ENCODE assay signal across 1 cellular context in the genomic region with DNA sequence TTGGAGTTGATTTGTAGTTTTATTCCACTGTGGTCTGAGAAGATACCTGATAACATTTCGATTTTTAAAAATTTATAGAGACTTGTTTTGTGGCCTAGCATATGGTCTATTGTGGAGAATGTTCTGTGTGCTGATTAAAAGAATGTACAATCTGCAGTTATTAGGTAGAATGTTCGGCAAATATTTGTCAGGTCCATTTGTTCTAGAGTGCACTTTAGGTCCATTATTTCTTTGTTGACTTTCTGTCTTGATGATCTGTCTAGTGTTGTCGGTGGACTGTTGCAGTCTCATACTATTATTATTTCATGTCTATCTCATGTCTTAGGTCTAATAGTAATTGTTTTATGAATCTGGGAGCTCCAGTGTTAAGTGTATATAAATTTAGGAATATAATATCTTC.
TF ChIP-seq lines count a peak whose summit lies in the region.

No MANE protein-coding gene starts in this region.

TF ChIP-seq in HepG2, 621 proteins besides CTCF, POLR2A, EP300 and RAD21 (continued from another document and continues in another):
- TF ChIP-seq MBNL3 (CRISPR knock-in tag; conservative IDR thresholded peaks at IDR 0.05): no peak
- TF ChIP-seq ZFX (CRISPR knock-in tag; IDR thresholded peaks at IDR 0.05; ENCODE audit: low read depth): no peak
- TF ChIP-seq ZNF24 (IDR thresholded peaks at IDR 0.05): 0 out of 2 replicates have a peak, but pooled peaks have one; percentile 35
- TF ChIP-seq ZNF430 (CRISPR knock-in tag; IDR thresholded peaks at IDR 0.05): no peak
- TF ChIP-seq, protein P1, sequence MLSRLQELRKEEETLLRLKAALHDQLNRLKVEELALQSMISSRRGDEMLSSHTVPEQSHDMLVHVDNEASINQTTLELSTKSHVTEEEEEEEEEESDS (CRISPR knock-in tag; IDR thresholded peaks at IDR 0.05; ENCODE audit: borderline replicate concordance): no peak
- no peak for TF ChIP-seq ZNF543 (CRISPR knock-in tag; IDR thresholded peaks at IDR 0.05)
- TF ChIP-seq, protein P2, sequence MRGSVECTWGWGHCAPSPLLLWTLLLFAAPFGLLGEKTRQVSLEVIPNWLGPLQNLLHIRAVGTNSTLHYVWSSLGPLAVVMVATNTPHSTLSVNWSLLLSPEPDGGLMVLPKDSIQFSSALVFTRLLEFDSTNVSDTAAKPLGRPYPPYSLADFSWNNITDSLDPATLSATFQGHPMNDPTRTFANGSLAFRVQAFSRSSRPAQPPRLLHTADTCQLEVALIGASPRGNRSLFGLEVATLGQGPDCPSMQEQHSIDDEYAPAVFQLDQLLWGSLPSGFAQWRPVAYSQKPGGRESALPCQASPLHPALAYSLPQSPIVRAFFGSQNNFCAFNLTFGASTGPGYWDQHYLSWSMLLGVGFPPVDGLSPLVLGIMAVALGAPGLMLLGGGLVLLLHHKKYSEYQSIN (CRISPR knock-in tag; IDR thresholded peaks at IDR 0.05; ENCODE audit: borderline replicate concordance): no peak
- TF ChIP-seq, protein P3, sequence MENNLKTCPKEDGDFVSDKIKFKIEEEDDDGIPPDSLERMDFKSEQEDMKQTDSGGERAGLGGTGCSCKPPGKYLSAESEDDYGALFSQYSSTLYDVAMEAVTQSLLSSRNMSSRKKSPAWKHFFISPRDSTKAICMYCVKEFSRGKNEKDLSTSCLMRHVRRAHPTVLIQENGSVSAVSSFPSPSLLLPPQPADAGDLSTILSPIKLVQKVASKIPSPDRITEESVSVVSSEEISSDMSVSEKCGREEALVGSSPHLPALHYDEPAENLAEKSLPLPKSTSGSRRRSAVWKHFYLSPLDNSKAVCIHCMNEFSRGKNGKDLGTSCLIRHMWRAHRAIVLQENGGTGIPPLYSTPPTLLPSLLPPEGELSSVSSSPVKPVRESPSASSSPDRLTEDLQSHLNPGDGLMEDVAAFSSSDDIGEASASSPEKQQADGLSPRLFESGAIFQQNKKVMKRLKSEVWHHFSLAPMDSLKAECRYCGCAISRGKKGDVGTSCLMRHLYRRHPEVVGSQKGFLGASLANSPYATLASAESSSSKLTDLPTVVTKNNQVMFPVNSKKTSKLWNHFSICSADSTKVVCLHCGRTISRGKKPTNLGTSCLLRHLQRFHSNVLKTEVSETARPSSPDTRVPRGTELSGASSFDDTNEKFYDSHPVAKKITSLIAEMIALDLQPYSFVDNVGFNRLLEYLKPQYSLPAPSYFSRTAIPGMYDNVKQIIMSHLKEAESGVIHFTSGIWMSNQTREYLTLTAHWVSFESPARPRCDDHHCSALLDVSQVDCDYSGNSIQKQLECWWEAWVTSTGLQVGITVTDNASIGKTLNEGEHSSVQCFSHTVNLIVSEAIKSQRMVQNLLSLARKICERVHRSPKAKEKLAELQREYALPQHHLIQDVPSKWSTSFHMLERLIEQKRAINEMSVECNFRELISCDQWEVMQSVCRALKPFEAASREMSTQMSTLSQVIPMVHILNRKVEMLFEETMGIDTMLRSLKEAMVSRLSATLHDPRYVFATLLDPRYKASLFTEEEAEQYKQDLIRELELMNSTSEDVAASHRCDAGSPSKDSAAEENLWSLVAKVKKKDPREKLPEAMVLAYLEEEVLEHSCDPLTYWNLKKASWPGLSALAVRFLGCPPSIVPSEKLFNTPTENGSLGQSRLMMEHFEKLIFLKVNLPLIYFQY (CRISPR knock-in tag; IDR thresholded peaks at IDR 0.05; ENCODE audit: borderline replicate concordance): peak; percentile 78; the same call in 1 of the 2 replicates
- TF ChIP-seq MIER3 (CRISPR knock-in tag; IDR thresholded peaks at IDR 0.05; ENCODE audit: borderline replicate concordance): peak; percentile 31; the same call in 1 of the 2 replicates
- TF ChIP-seq, protein P4, sequence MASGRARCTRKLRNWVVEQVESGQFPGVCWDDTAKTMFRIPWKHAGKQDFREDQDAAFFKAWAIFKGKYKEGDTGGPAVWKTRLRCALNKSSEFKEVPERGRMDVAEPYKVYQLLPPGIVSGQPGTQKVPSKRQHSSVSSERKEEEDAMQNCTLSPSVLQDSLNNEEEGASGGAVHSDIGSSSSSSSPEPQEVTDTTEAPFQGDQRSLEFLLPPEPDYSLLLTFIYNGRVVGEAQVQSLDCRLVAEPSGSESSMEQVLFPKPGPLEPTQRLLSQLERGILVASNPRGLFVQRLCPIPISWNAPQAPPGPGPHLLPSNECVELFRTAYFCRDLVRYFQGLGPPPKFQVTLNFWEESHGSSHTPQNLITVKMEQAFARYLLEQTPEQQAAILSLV (CRISPR knock-in tag; IDR thresholded peaks at IDR 0.05; ENCODE audit: borderline replicate concordance): no peak
- peak; percentile 68; the same call in 1 of the 2 replicates for TF ChIP-seq HNF4A (CRISPR knock-in tag; IDR thresholded peaks at IDR 0.05)
- no peak for TF ChIP-seq RELA (CRISPR knock-in tag; IDR thresholded peaks at IDR 0.05)
- peak; percentile 46 for TF ChIP-seq SAP130 (CRISPR knock-in tag; IDR thresholded peaks at IDR 0.05; ENCODE audit: low read depth)
- no peak for TF ChIP-seq ZNF839 (CRISPR knock-in tag; IDR thresholded peaks at IDR 0.05; ENCODE audit: borderline replicate concordance)
- peak; percentile 24; the same call in 1 of the 2 replicates for TF ChIP-seq MED1 (CRISPR knock-in tag; IDR thresholded peaks at IDR 0.05)
- peak; percentile 90 for TF ChIP-seq FOXA3 (CRISPR knock-in tag; IDR thresholded peaks at IDR 0.05)
- TF ChIP-seq CEBPG (CRISPR knock-in tag; IDR thresholded peaks at IDR 0.05): 0 out of 2 replicates have a peak, but pooled peaks have one; percentile 13
- peak; percentile 21; the same call in 1 of the 2 replicates for TF ChIP-seq REPIN1 (CRISPR knock-in tag; IDR thresholded peaks at IDR 0.05; ENCODE audit: borderline replicate concordance, low read depth)
- TF ChIP-seq PPARG (CRISPR knock-in tag; conservative IDR thresholded peaks at IDR 0.05): peak; percentile 74; the same call in 1 of the 2 replicates
- TF ChIP-seq ISL2 (CRISPR knock-in tag; IDR thresholded peaks at IDR 0.05): peak; percentile 72
- peak; percentile 79; the same call in 1 of the 2 replicates for TF ChIP-seq SOX5 (CRISPR knock-in tag; IDR thresholded peaks at IDR 0.05; ENCODE audit: borderline replicate concordance)
- 0 out of 2 replicates have a peak, but pooled peaks have one; percentile 15 for TF ChIP-seq NCOA2 (CRISPR knock-in tag; IDR thresholded peaks at IDR 0.05)
- TF ChIP-seq SALL2 (CRISPR knock-in tag; IDR thresholded peaks at IDR 0.05): no peak
- peak; percentile 36; the same call in 1 of the 2 replicates for TF ChIP-seq FOXK2 (IDR thresholded peaks at IDR 0.05)
- no peak for TF ChIP-seq KLF6 (CRISPR knock-in tag; IDR thresholded peaks at IDR 0.05)
- TF ChIP-seq GATAD2A (CRISPR knock-in tag; IDR thresholded peaks at IDR 0.05): peak; percentile 53; the same call in 1 of the 2 replicates
- TF ChIP-seq, protein P5, sequence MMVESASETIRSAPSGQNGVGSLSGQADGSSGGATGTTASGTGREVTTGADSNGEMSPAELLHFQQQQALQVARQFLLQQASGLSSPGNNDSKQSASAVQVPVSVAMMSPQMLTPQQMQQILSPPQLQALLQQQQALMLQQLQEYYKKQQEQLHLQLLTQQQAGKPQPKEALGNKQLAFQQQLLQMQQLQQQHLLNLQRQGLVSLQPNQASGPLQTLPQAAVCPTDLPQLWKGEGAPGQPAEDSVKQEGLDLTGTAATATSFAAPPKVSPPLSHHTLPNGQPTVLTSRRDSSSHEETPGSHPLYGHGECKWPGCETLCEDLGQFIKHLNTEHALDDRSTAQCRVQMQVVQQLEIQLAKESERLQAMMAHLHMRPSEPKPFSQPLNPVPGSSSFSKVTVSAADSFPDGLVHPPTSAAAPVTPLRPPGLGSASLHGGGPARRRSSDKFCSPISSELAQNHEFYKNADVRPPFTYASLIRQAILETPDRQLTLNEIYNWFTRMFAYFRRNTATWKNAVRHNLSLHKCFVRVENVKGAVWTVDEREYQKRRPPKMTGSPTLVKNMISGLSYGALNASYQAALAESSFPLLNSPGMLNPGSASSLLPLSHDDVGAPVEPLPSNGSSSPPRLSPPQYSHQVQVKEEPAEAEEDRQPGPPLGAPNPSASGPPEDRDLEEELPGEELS (CRISPR knock-in tag; IDR thresholded peaks at IDR 0.05): 0 out of 2 replicates have a peak, but pooled peaks have one; percentile 32
- TF ChIP-seq FOXK1 (CRISPR knock-in tag; IDR thresholded peaks at IDR 0.05; ENCODE audit: borderline replicate concordance, low read depth): peak; percentile 23; the same call in 1 of the 2 replicates
- TF ChIP-seq ZNF484 (CRISPR knock-in tag; IDR thresholded peaks at IDR 0.05; ENCODE audit: borderline replicate concordance, low read depth): no peak
- TF ChIP-seq RXRB (CRISPR knock-in tag; IDR thresholded peaks at IDR 0.05; ENCODE audit: borderline replicate concordance): peak; percentile 42; the same call in 1 of the 2 replicates
- TF ChIP-seq, protein P6, sequence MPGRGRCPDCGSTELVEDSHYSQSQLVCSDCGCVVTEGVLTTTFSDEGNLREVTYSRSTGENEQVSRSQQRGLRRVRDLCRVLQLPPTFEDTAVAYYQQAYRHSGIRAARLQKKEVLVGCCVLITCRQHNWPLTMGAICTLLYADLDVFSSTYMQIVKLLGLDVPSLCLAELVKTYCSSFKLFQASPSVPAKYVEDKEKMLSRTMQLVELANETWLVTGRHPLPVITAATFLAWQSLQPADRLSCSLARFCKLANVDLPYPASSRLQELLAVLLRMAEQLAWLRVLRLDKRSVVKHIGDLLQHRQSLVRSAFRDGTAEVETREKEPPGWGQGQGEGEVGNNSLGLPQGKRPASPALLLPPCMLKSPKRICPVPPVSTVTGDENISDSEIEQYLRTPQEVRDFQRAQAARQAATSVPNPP (CRISPR knock-in tag; IDR thresholded peaks at IDR 0.05): no peak
- no peak for TF ChIP-seq TAF15 (IDR thresholded peaks at IDR 0.05; ENCODE audit: low read depth, low read length, poor library complexity, severe bottlenecking)
- 0 out of 2 replicates have a peak, but pooled peaks have one; percentile 42 for TF ChIP-seq ZNF644 (CRISPR knock-in tag; IDR thresholded peaks at IDR 0.05; ENCODE audit: low read depth)
- no peak for TF ChIP-seq SAFB2 (CRISPR knock-in tag; IDR thresholded peaks at IDR 0.05; ENCODE audit: borderline replicate concordance, low read depth)
- TF ChIP-seq DPF2 (CRISPR knock-in tag; IDR thresholded peaks at IDR 0.05; ENCODE audit: borderline replicate concordance, low read depth): no peak
- TF ChIP-seq, protein P7, sequence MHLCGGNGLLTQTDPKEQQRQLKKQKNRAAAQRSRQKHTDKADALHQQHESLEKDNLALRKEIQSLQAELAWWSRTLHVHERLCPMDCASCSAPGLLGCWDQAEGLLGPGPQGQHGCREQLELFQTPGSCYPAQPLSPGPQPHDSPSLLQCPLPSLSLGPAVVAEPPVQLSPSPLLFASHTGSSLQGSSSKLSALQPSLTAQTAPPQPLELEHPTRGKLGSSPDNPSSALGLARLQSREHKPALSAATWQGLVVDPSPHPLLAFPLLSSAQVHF (CRISPR knock-in tag; IDR thresholded peaks at IDR 0.05): no peak
- TF ChIP-seq HHEX (CRISPR knock-in tag; IDR thresholded peaks at IDR 0.05): peak; percentile 31; the same call in 1 of the 2 replicates
- TF ChIP-seq ZNF792 (CRISPR knock-in tag; IDR thresholded peaks at IDR 0.05): no peak
- TF ChIP-seq, protein P8, sequence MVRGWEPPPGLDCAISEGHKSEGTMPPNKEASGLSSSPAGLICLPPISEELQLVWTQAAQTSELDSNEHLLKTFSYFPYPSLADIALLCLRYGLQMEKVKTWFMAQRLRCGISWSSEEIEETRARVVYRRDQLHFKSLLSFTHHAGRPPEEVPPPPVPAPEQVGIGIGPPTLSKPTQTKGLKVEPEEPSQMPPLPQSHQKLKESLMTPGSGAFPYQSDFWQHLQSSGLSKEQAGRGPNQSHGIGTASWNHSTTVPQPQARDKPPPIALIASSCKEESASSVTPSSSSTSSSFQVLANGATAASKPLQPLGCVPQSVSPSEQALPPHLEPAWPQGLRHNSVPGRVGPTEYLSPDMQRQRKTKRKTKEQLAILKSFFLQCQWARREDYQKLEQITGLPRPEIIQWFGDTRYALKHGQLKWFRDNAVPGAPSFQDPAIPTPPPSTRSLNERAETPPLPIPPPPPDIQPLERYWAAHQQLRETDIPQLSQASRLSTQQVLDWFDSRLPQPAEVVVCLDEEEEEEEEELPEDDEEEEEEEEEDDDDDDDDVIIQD (CRISPR knock-in tag; IDR thresholded peaks at IDR 0.05; ENCODE audit: low read depth): peak; percentile 86; the same call in 1 of the 2 replicates
- no peak for TF ChIP-seq ZNF589 (CRISPR knock-in tag; conservative IDR thresholded peaks at IDR 0.05)
- peak; percentile 45 for TF ChIP-seq TEAD3 (CRISPR knock-in tag; optimal IDR thresholded peaks at IDR 0.05; ENCODE audit: borderline replicate concordance)
- no peak for TF ChIP-seq ZNF761 (CRISPR knock-in tag; conservative IDR thresholded peaks at IDR 0.05)
- TF ChIP-seq SOX13 (IDR thresholded peaks at IDR 0.05): no peak
- TF ChIP-seq SOX13 (CRISPR knock-in tag; conservative IDR thresholded peaks at IDR 0.05 in 1 of 2, IDR thresholded peaks at IDR 0.05 in 1 of 2): peak in 1 of 2 experiments; percentile 90; a peak in 2 of 4 replicates
- TF ChIP-seq, protein P9, sequence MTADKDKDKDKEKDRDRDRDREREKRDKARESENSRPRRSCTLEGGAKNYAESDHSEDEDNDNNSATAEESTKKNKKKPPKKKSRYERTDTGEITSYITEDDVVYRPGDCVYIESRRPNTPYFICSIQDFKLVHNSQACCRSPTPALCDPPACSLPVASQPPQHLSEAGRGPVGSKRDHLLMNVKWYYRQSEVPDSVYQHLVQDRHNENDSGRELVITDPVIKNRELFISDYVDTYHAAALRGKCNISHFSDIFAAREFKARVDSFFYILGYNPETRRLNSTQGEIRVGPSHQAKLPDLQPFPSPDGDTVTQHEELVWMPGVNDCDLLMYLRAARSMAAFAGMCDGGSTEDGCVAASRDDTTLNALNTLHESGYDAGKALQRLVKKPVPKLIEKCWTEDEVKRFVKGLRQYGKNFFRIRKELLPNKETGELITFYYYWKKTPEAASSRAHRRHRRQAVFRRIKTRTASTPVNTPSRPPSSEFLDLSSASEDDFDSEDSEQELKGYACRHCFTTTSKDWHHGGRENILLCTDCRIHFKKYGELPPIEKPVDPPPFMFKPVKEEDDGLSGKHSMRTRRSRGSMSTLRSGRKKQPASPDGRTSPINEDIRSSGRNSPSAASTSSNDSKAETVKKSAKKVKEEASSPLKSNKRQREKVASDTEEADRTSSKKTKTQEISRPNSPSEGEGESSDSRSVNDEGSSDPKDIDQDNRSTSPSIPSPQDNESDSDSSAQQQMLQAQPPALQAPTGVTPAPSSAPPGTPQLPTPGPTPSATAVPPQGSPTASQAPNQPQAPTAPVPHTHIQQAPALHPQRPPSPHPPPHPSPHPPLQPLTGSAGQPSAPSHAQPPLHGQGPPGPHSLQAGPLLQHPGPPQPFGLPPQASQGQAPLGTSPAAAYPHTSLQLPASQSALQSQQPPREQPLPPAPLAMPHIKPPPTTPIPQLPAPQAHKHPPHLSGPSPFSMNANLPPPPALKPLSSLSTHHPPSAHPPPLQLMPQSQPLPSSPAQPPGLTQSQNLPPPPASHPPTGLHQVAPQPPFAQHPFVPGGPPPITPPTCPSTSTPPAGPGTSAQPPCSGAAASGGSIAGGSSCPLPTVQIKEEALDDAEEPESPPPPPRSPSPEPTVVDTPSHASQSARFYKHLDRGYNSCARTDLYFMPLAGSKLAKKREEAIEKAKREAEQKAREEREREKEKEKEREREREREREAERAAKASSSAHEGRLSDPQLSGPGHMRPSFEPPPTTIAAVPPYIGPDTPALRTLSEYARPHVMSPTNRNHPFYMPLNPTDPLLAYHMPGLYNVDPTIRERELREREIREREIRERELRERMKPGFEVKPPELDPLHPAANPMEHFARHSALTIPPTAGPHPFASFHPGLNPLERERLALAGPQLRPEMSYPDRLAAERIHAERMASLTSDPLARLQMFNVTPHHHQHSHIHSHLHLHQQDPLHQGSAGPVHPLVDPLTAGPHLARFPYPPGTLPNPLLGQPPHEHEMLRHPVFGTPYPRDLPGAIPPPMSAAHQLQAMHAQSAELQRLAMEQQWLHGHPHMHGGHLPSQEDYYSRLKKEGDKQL (CRISPR knock-in tag; IDR thresholded peaks at IDR 0.05; ENCODE audit: low read depth): 0 out of 2 replicates have a peak, but pooled peaks have one; percentile 19
- no peak for TF ChIP-seq SRY (CRISPR knock-in tag; IDR thresholded peaks at IDR 0.05)
- no peak for TF ChIP-seq CEBPB (IDR thresholded peaks at IDR 0.05; ENCODE audit: borderline replicate concordance, low read depth, low read length)
